14 cellular contexts compared by ENCODE assay signal in the genomic region with DNA sequence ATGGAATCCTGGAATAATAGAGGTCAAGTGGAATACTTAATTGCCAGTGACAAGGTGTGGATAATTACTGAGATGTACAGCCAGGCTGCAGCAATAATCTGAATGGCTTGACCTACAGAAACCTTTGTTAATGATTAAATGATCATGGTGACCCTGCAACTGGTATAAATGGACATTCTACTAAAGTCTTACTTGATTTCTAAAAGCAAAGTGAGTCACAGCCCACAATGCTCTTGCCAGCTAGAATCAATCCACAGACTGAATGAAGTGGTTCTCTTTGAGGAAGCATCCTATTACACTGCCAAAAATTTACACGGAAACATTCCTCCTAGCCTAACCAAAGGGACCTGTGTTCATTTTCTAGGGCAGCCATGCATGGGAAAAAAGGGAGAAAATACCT.
DNase-seq lines count a peak whose midpoint lies in the region; ATAC-seq, FAIRE-seq and TF ChIP-seq lines count a peak whose summit lies in the region.
"Had no signal": no experiment of that assay in that cellular context is flagged by ENCODE, and none has a peak within 500 bp of the region (broad histone marks: within the 10 kb centered on the region; RNA-seq: fewer than 3 reads in every experiment).

No MANE protein-coding gene starts in this region.

- H3K27me3 ChIP-seq in astrocyte (ENCODE audit: insufficient read depth, low read length) (no peaks in the 10 kb centered on the region), right lobe of liver (no peaks in the 10 kb centered on the region), gastroesophageal sphincter (no peaks in the 10 kb centered on the region), SJCRH30 (no peaks in the 10 kb centered on the region)

- no peaks in the 10 kb centered on the region for H3K27me3 Mint-ChIP-seq in astrocyte (ENCODE audit: low read depth, unreplicated experiment)

- ATAC-seq in right lobe of liver (peak; percentile 62 to 98 (median 74)), gastroesophageal sphincter (no peak), GM21381 (IDR thresholded peaks at IDR 0.05; ENCODE audit: unreplicated experiment) (no peak)

- no peaks in the 10 kb centered on the region for H3K79me2 ChIP-seq in astrocyte (ENCODE audit: insufficient read depth, low read length)

- peaks cover 3% of the 10 kb centered on the region for H3K4me1 Mint-ChIP-seq in astrocyte (ENCODE audit: low read depth, unreplicated experiment)

- H3K4me3 Mint-ChIP-seq in astrocyte (ENCODE audit: unreplicated experiment), result no peak overlapping the region

- DNase-seq in COLO668 (lab: John Stamatoyannopoulos, UW; ENCODE audit: unreplicated experiment), result peak; percentile 5
- peak; percentile 74 for DNase-seq in DMS53 treated with DMSO at 0.1 percent for 48 hours (lab: John Stamatoyannopoulos, UW; ENCODE audit: unreplicated experiment)
- DNase-seq in astrocyte (ENCODE audit: low read depth), result peak; percentile 50
- no peak for DNase-seq in right lobe of liver
- DNase-seq in SJCRH30, result no peak
- DNase-seq: COR-L47, H7, KG1, NCI-H187, SHP77 treated with DMSO at 0.1 percent for 48 hours had no signal

- H3K27ac ChIP-seq in astrocyte (ENCODE audit: low read depth, low read length), result no peak overlapping the region
- H3K27ac ChIP-seq in right lobe of liver, result no peak overlapping the region
- H3K27ac ChIP-seq in gastroesophageal sphincter, result no peak overlapping the region
- no peak overlapping the region for H3K27ac ChIP-seq in SJCRH30
- H3K27ac ChIP-seq: C4-2B had no signal

- H3K9me3 Mint-ChIP-seq in astrocyte (ENCODE audit: unreplicated experiment), result no peaks in the 10 kb centered on the region

- H3K9ac ChIP-seq in astrocyte (ENCODE audit: low read length), result no peak overlapping the region

- no peak for TF ChIP-seq POLR2A in right lobe of liver (IDR thresholded peaks at IDR 0.05)
- no peak for TF ChIP-seq POLR2A in gastroesophageal sphincter (IDR thresholded peaks at IDR 0.05)

- no peak for FAIRE-seq in astrocyte (lab: Jason Lieb, UNC)
- FAIRE-seq: GM19239 had no signal

- TF ChIP-seq CTCF in astrocyte (IDR thresholded peaks at IDR 0.05; ENCODE audit: insufficient read depth, low read depth, low read length) (no peak), right lobe of liver (IDR thresholded peaks at IDR 0.05) (no peak), gastroesophageal sphincter (IDR thresholded peaks at IDR 0.05) (no peak)

- H4K20me1 ChIP-seq in astrocyte (ENCODE audit: insufficient read depth, low read length), result no peaks in the 10 kb centered on the region

- H3K4me3 ChIP-seq in astrocyte (ENCODE audit: insufficient read depth, low read depth, low read length) (no peak overlapping the region), right lobe of liver (no peak overlapping the region), gastroesophageal sphincter (no peak overlapping the region), SJCRH30 (no peak overlapping the region)

- H3K4me1 ChIP-seq in astrocyte (ENCODE audit: insufficient read depth, low read length), result no peaks in the 10 kb centered on the region
- H3K4me1 ChIP-seq in right lobe of liver, result no peaks in the 10 kb centered on the region
- H3K4me1 ChIP-seq in gastroesophageal sphincter, result no peaks in the 10 kb centered on the region
- H3K4me1 ChIP-seq in SJCRH30, result no peaks in the 10 kb centered on the region

- H2AFZ ChIP-seq in astrocyte (ENCODE audit: low read depth, low read length), result no peak overlapping the region

- no peaks in the 10 kb centered on the region for H3K36me3 ChIP-seq in astrocyte (ENCODE audit: insufficient read depth, low read length)
- H3K36me3 ChIP-seq in right lobe of liver, result no peaks in the 10 kb centered on the region
- H3K36me3 ChIP-seq in gastroesophageal sphincter, result no peaks in the 10 kb centered on the region
- no peaks in the 10 kb centered on the region for H3K36me3 ChIP-seq in SJCRH30

- 44% methylated on average over 1 of the region's 1 CpG for WGBS in right lobe of liver (ENCODE audit: insufficient coverage, low coverage, low lambda C conversion rate, missing lambda C conversion rate)
- 75% methylated on average over 1 of the region's 1 CpG; no CpG with 5 or more reads in 1 of the 2 donors for WGBS in gastroesophageal sphincter (ENCODE audit: low coverage in 1 of 2), 2 donors

- no peaks in the 10 kb centered on the region for H3K36me3 Mint-ChIP-seq in astrocyte (ENCODE audit: low read depth, unreplicated experiment)

- TF ChIP-seq EP300 in gastroesophageal sphincter (IDR thresholded peaks at IDR 0.05), result no peak

- no peaks in the 10 kb centered on the region for H3K9me3 ChIP-seq in astrocyte (ENCODE audit: insufficient read depth, low read depth, low read length)
- H3K9me3 ChIP-seq in right lobe of liver, result no peaks in the 10 kb centered on the region
- H3K9me3 ChIP-seq in gastroesophageal sphincter, result peaks cover 0 to 3% (median 0%) of the 10 kb centered on the region in 3 donors
- H3K9me3 ChIP-seq in SJCRH30 (replicated peaks), result no peaks in the 10 kb centered on the region

- intact Hi-C loops in right lobe of liver (cut with DNase I), result no loop called here

- no peak overlapping the region for H3K4me2 ChIP-seq in astrocyte (ENCODE audit: low read length)

- H3K27ac Mint-ChIP-seq in astrocyte (ENCODE audit: unreplicated experiment), result no peak overlapping the region

Comparison
In these comparisons a context has a peak if more than half of its experiments do, and no peak if none do; other contexts are left out.
1. DNase-seq: peak in COLO668 (single experiment), DMS53 treated with DMSO at 0.1 percent for 48 hours (single experiment) and astrocyte (single experiment); none in right lobe of liver (0 of 3) and SJCRH30 (0 of 2).
2. ATAC-seq: peak in right lobe of liver (4 of 4); none in gastroesophageal sphincter (single experiment) and GM21381 (single experiment).